In the genomic region with DNA sequence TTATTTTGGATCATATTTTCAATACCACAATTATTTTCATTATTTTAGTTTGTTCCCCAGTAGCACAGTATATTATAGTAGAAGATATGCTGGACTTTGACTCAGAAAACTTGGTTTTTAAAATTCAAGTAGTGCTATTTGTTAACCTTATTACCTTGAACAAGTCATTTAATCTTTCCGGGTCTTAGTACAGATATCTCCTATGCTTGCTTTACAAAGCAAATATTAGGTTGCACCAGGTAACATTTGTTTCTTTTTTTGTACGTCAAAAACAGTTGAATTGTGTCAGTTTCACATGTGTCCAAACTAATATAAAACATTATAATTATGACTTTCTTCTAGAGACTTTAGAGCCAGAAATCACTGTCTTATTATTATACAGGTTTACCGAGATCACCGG, we compare ENCODE assay signal across 1 cellular context.
TF ChIP-seq lines count a peak whose summit lies in the region.

No MANE protein-coding gene starts in this region.

TF ChIP-seq in HepG2, 621 proteins besides CTCF, POLR2A, EP300 and RAD21 (continued from another document):
- TF ChIP-seq, protein P1, sequence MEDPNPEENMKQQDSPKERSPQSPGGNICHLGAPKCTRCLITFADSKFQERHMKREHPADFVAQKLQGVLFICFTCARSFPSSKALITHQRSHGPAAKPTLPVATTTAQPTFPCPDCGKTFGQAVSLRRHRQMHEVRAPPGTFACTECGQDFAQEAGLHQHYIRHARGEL (CRISPR knock-in tag; IDR thresholded peaks at IDR 0.05): no peak
- TF ChIP-seq SIX4 (CRISPR knock-in tag; IDR thresholded peaks at IDR 0.05) (no peak), ZEB1 (IDR thresholded peaks at IDR 0.05; ENCODE audit: insufficient replicate concordance, low read depth) (no peak), MEIS1 (CRISPR knock-in tag; IDR thresholded peaks at IDR 0.05; ENCODE audit: borderline replicate concordance) (no peak), HNRNPUL1 (IDR thresholded peaks at IDR 0.05; ENCODE audit: low read depth, low read length) (no peak), TBX3 (IDR thresholded peaks at IDR 0.05; ENCODE audit: borderline replicate concordance) (no peak)
- TF ChIP-seq, protein P2, sequence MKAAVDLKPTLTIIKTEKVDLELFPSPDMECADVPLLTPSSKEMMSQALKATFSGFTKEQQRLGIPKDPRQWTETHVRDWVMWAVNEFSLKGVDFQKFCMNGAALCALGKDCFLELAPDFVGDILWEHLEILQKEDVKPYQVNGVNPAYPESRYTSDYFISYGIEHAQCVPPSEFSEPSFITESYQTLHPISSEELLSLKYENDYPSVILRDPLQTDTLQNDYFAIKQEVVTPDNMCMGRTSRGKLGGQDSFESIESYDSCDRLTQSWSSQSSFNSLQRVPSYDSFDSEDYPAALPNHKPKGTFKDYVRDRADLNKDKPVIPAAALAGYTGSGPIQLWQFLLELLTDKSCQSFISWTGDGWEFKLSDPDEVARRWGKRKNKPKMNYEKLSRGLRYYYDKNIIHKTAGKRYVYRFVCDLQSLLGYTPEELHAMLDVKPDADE (CRISPR knock-in tag; IDR thresholded peaks at IDR 0.05): no peak
TF ChIP-seq in HepG2: peak in this region for 0.
